8 cellular contexts compared by ENCODE assay signal in the genomic region with DNA sequence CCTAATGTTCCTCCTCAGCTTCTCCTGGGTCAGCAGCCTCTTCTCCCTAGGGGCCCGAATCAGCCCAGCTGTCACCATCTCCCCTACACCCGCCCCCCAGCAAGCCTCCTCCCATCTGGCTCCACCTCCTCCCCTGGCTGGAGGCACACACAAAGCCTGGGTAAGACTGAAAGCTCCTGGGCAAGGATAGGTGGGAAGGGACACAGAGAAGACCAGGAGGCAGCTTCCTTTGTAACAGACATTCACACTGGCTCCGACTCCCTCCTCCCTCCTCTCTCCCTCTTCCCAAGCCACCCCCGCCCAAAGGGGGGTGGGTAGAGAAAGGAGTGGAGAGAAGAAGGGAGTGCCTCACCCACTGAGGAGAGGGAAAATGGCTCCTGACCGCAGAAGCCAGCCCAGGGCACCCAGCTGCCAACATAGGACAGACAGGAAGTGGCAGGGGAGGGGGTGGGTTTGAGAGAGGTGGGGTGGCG. TPM values are rescaled to one million over a fixed set of nuclear protein-coding genes. Genes with fewer than 3 reads are reported as not detected.
A peak's percentile ranks its signal among the peaks of the same experiment; 100 is the strongest.
DNase-seq lines count a peak whose midpoint lies in the region; ATAC-seq and TF ChIP-seq lines count a peak whose summit lies in the region.

No MANE protein-coding gene starts in this region.

- H3K9me3 Mint-ChIP-seq in CD8-positive, alpha-beta memory T cell: no peaks in the 10 kb centered on the region
- no peaks in the 10 kb centered on the region for H3K9me3 Mint-ChIP-seq in immature natural killer cell

- H3K4me3 Mint-ChIP-seq in CD8-positive, alpha-beta memory T cell: peak overlapping the region in 4 of 7 donors; percentile 25 to 87 (median 78)
- peak overlapping the region; percentile 48 to 82 (median 63) for H3K4me3 Mint-ChIP-seq in immature natural killer cell

- H3K27ac ChIP-seq in CD8-positive, alpha-beta memory T cell (ENCODE audit: low read depth, low read length): peak overlapping the region; percentile 12
- H3K27ac ChIP-seq in adrenal gland: peak overlapping the region in 3 of 5 donors; percentile 51 to 67 (median 59)
- peak overlapping the region; percentile 57 for H3K27ac ChIP-seq in suprapubic skin

- intact Hi-C loops in adrenal gland (cut with DNase I): loop anchor here (5.0 kb wide), 2 partner anchors 36 to 41 kb away; partner anchors contain the start of gene NOP2 (in 1 of the 2)

- TF ChIP-seq EP300 in suprapubic skin (IDR thresholded peaks at IDR 0.05): no peak

- H3K4me1 ChIP-seq in CD8-positive, alpha-beta memory T cell (ENCODE audit: insufficient read depth, low read length): peaks cover 46% of the 10 kb centered on the region
- peaks cover 36 to 37% of the 10 kb centered on the region in 2 donors for H3K4me1 ChIP-seq in adrenal gland (replicated peaks in 1 of 2)
- peaks cover 49% of the 10 kb centered on the region for H3K4me1 ChIP-seq in suprapubic skin

- peaks cover 0 to 3% of the 10 kb centered on the region in 2 donors for H3K27me3 Mint-ChIP-seq in CD8-positive, alpha-beta memory T cell
- peaks cover 2 to 13% (median 6%) of the 10 kb centered on the region in 3 donors for H3K27me3 Mint-ChIP-seq in immature natural killer cell (ENCODE audit: low read depth in 3 of 3)

- TF ChIP-seq CTCF in adrenal gland (IDR thresholded peaks at IDR 0.05) (no peak), suprapubic skin (IDR thresholded peaks at IDR 0.05) (no peak)

- H3K36me3 Mint-ChIP-seq in CD8-positive, alpha-beta memory T cell: peaks cover 23 to 68% (median 24%) of the 10 kb centered on the region in 3 donors
- H3K36me3 Mint-ChIP-seq in immature natural killer cell: peaks cover 24 to 28% (median 27%) of the 10 kb centered on the region in 3 donors

- ATAC-seq in HG03039 (IDR thresholded peaks at IDR 0.05; ENCODE audit: unreplicated experiment) (no peak), GM19324 (IDR thresholded peaks at IDR 0.05; ENCODE audit: low FRiP score, unreplicated experiment) (no peak)

- peak overlapping the region; percentile 95 for H3K4me3 ChIP-seq in CD8-positive, alpha-beta memory T cell (ENCODE audit: low read length)
- H3K4me3 ChIP-seq in adrenal gland (peak overlapping the region in 1 of 4 donors; percentile 37), suprapubic skin (peak overlapping the region; percentile 73)

- CTCF ChIA-PET in CD8-positive, alpha-beta memory T cell (lab: Charles Lee): interaction anchor here (0.9 to 2.6 kb wide), 6 partner anchors 18 to 178 kb away, joined by 3 to 12 read pairs (median 3); partner anchors contain the start of gene LPAR5

- H3K27me3 ChIP-seq in CD8-positive, alpha-beta memory T cell (ENCODE audit: insufficient read depth, low read length, poor library complexity, severe bottlenecking): no peaks in the 10 kb centered on the region
- H3K27me3 ChIP-seq in adrenal gland: no peaks in the 10 kb centered on the region
- no peaks in the 10 kb centered on the region for H3K27me3 ChIP-seq in suprapubic skin

- POLR2A ChIA-PET in CD8-positive, alpha-beta memory T cell (lab: Charles Lee): interaction anchor here (1.0 kb wide), 1 partner anchor 87 kb away, joined by 5 read pairs; the partner anchor contains the start of gene ZNF384

- peak overlapping the region; percentile 86 to 97 (median 94) for H3K27ac Mint-ChIP-seq in CD8-positive, alpha-beta memory T cell
- peak overlapping the region; percentile 54 to 88 (median 80) for H3K27ac Mint-ChIP-seq in immature natural killer cell

- peaks cover 46 to 52% (median 50%) of the 10 kb centered on the region in 3 donors for H3K4me1 Mint-ChIP-seq in CD8-positive, alpha-beta memory T cell
- H3K4me1 Mint-ChIP-seq in immature natural killer cell: peaks cover 40 to 50% of the 10 kb centered on the region in 2 donors

- no peak for TF ChIP-seq POLR2A in adrenal gland (IDR thresholded peaks at IDR 0.05)
- TF ChIP-seq POLR2A in suprapubic skin (IDR thresholded peaks at IDR 0.05): no peak

- peaks cover 44% of the 10 kb centered on the region for H3K36me3 ChIP-seq in CD8-positive, alpha-beta memory T cell (ENCODE audit: insufficient read depth, low read length)
- H3K36me3 ChIP-seq in adrenal gland (replicated peaks in 1 of 2): peaks cover 0 to 44% of the 10 kb centered on the region in 2 donors
- peaks cover 42% of the 10 kb centered on the region for H3K36me3 ChIP-seq in suprapubic skin

- peak in 4 of 5 donors; percentile 32 to 65 (median 47) for DNase-seq in CD8-positive, alpha-beta memory T cell
- peak; percentile 75 for DNase-seq in NCI-H2107 treated with DMSO at 0.1 percent for 48 hours (lab: John Stamatoyannopoulos, UW; ENCODE audit: unreplicated experiment)
- peak in 6 of 7 donors; percentile 46 to 72 (median 52) for DNase-seq in adrenal gland
- DNase-seq in immature natural killer cell: peak; percentile 17 to 35 (median 26)
- DNase-seq in suprapubic skin (ENCODE audit: low spot score in 2 of 2): no peak
- DNase-seq in NCI-H345 treated with DMSO at 0.1 percent for 48 hours (lab: John Stamatoyannopoulos, UW; ENCODE audit: unreplicated experiment): no peak

- H3K9me3 ChIP-seq in CD8-positive, alpha-beta memory T cell (ENCODE audit: low read length): no peaks in the 10 kb centered on the region
- H3K9me3 ChIP-seq in adrenal gland (replicated peaks in 1 of 3): no peaks in the 10 kb centered on the region
- no peaks in the 10 kb centered on the region for H3K9me3 ChIP-seq in suprapubic skin

- 9 to 23% (median 12%) methylated on average over 4 to 6 of the region's 6 CpGs for WGBS in adrenal gland, 4 donors
- WGBS in suprapubic skin: 6% methylated on average over 5 of the region's 6 CpGs

RNA-seq across cellular contexts. Expression of gene CHD4, which starts 4.0 kb away (rescaled TPM):
- 100 to 1,000 TPM; 287 to 293 TPM for total RNA-seq in CD8-positive, alpha-beta memory T cell
- 58.1 TPM for polyA plus RNA-seq in CD8-positive, alpha-beta memory T cell
- 100 to 1,000 TPM; 216 to 307 (median 248) TPM for total RNA-seq in adrenal gland
- polyA plus RNA-seq in adrenal gland: 100 to 1,000 TPM; 152 to 505 (median 284) TPM
- 10 to 100 TPM; 13.6 to 59.5 (median 20.7) TPM for polyA plus RNA-seq in immature natural killer cell
- total RNA-seq in suprapubic skin: 100 to 1,000 TPM; 191 to 258 (median 206) TPM

RNA-seq across cellular contexts. Expression of gene LPAR5, which starts 32.6 kb away (rescaled TPM):
- 10 to 100 TPM; 10.6 to 11.4 TPM for total RNA-seq in CD8-positive, alpha-beta memory T cell
- 26.5 TPM for polyA plus RNA-seq in CD8-positive, alpha-beta memory T cell
- 10 to 100 TPM in 1 of 8 donors, 1 to 10 TPM in 7; 2.5 to 11.6 (median 8.2) TPM for total RNA-seq in adrenal gland
- polyA plus RNA-seq in adrenal gland: 1 to 10 TPM; 1.3 to 2.2 (median 1.5) TPM
- 10 to 100 TPM in 2 of 3 donors, 1 to 10 TPM in 1; 9.6 to 36.1 (median 11.6) TPM for polyA plus RNA-seq in immature natural killer cell
- 10 to 100 TPM in 1 of 4 donors, 1 to 10 TPM in 3; 5.8 to 15.0 (median 8.8) TPM for total RNA-seq in suprapubic skin

RNA-seq across cellular contexts. Expression of gene NOP2, which starts 35.0 kb away (rescaled TPM):
- total RNA-seq in CD8-positive, alpha-beta memory T cell: 100 to 1,000 TPM; 170 to 172 TPM
- 34.0 TPM for polyA plus RNA-seq in CD8-positive, alpha-beta memory T cell
- 10 to 100 TPM in 7 of 8 donors, 1 to 10 TPM in 1; 7.7 to 34.7 (median 25.1) TPM for total RNA-seq in adrenal gland
- polyA plus RNA-seq in adrenal gland: 10 to 100 TPM; 43.2 to 95.5 (median 63.8) TPM
- 10 to 100 TPM; 11.3 to 30.8 (median 18.0) TPM for polyA plus RNA-seq in immature natural killer cell
- 10 to 100 TPM; 34.6 to 62.2 (median 42.3) TPM for total RNA-seq in suprapubic skin

RNA-seq across cellular contexts. Expression of gene ACRBP, which starts 44.1 kb away (rescaled TPM):
- 1 to 10 TPM; 1.8 to 2.0 TPM for total RNA-seq in CD8-positive, alpha-beta memory T cell
- polyA plus RNA-seq in CD8-positive, alpha-beta memory T cell: not detected
- total RNA-seq in adrenal gland: 1 to 10 TPM in 6 of 8 donors, under 1 TPM in 2; 0.36 to 3.1 (median 1.5) TPM
- 1 to 10 TPM in 1 of 3 donors, under 1 TPM in 2; 0.91 to 2.8 (median 0.99) TPM for polyA plus RNA-seq in adrenal gland
- polyA plus RNA-seq in immature natural killer cell: 10 to 100 TPM in 1 of 3 donors, 1 to 10 TPM in 1, not detected in 1; 4.2 to 10.2 TPM
- total RNA-seq in suprapubic skin: 1 to 10 TPM in 3 of 4 donors, under 1 TPM in 1; 0.86 to 9.3 (median 1.6) TPM

RNA-seq across cellular contexts. Expression of gene IFFO1, which starts 47.3 kb away (rescaled TPM):
- total RNA-seq in CD8-positive, alpha-beta memory T cell: 10 to 100 TPM; 14.2 to 15.1 TPM
- 12.2 TPM for polyA plus RNA-seq in CD8-positive, alpha-beta memory T cell
- total RNA-seq in adrenal gland (10 to 100 TPM; 13.5 to 36.3 (median 28.5) TPM), suprapubic skin (1 to 10 TPM; 1.9 to 5.8 (median 4.3) TPM)
- polyA plus RNA-seq in adrenal gland (10 to 100 TPM in 2 of 3 donors, 1 to 10 TPM in 1; 8.7 to 91.0 (median 79.2) TPM), immature natural killer cell (10 to 100 TPM in 1 of 3 donors, 1 to 10 TPM in 2; 1.9 to 13.0 (median 3.1) TPM)

Comparison
In these comparisons a context has a peak if more than half of its experiments do, and no peak if none do; other contexts are left out.
1. DNase-seq: peak in CD8-positive, alpha-beta memory T cell (4 of 5), NCI-H2107 treated with DMSO at 0.1 percent for 48 hours (single experiment), adrenal gland (6 of 7) and immature natural killer cell (3 of 3); none in suprapubic skin (0 of 2) and NCI-H345 treated with DMSO at 0.1 percent for 48 hours (single experiment).
2. Peak in every context shown above with its lines, with median percentiles within 50 percentile points of each other: H3K27ac ChIP-seq.